Comparison of ENCODE assay signal across 15 cellular contexts in genomic region chr16:65663774-65664173, GRCh38.
"Had no signal": no experiment of that assay in that cellular context is flagged by ENCODE, and none has a peak within 500 bp of the region (broad histone marks: within the 10 kb centered on the region; RNA-seq: fewer than 3 reads in every experiment).

No MANE protein-coding gene starts in this region.

- H3K4me1 ChIP-seq: colonic mucosa, left ventricle myocardium inferior, testis had no signal

- H3K36me3 ChIP-seq: cardiac muscle cell, colonic mucosa, left ventricle myocardium inferior, neutrophil had no signal

- DNase-seq: activated CD4-positive, alpha-beta T cell treated with anti-CD3 and anti-CD28 coated beads, Interleukin-2, amount 50 U/mL, for 1 hour; activated CD4-positive, CD25-positive, alpha-beta regulatory T cell; activated effector memory CD4-positive, alpha-beta T cell treated with anti-CD3 and anti-CD28 coated beads, Interleukin-2, amount 50 U/mL, for 16 hours; activated T-cell treated with anti-CD3 and anti-CD28 coated beads, Interleukin-2, amount 50 U/mL, for 1 hour; anterior cingulate cortex; colonic mucosa; left ventricle myocardium inferior; posterior cingulate gyrus; stimulated activated CD4-positive, alpha-beta T cell treated with anti-CD3 and anti-CD28 coated beads, Interleukin-4, amount 100 ng/mL, for 4 hours; stimulated activated naive CD8-positive, alpha-beta T cell treated with anti-CD3 and anti-CD28 coated beads, Interleukin-15, amount 100 ng/mL, for 72 hours; testis had no signal

- H3K27ac ChIP-seq: cardiac muscle cell, colonic mucosa, foreskin keratinocyte, left ventricle myocardium inferior, neutrophil, skin epidermis, testis had no signal

- H3K27me3 ChIP-seq: colonic mucosa, foreskin keratinocyte, neutrophil, testis had no signal

- ATAC-seq: foreskin keratinocyte; stimulated activated naive CD8-positive, alpha-beta T cell treated with anti-CD3 and anti-CD28 coated beads, Interleukin-15, amount 100 ng/mL, for 72 hours had no signal

- H3K4me3 ChIP-seq: cardiac muscle cell, colonic mucosa, left ventricle myocardium inferior, skin epidermis, testis had no signal
